1 cellular context compared by ENCODE assay signal in the genomic region with DNA sequence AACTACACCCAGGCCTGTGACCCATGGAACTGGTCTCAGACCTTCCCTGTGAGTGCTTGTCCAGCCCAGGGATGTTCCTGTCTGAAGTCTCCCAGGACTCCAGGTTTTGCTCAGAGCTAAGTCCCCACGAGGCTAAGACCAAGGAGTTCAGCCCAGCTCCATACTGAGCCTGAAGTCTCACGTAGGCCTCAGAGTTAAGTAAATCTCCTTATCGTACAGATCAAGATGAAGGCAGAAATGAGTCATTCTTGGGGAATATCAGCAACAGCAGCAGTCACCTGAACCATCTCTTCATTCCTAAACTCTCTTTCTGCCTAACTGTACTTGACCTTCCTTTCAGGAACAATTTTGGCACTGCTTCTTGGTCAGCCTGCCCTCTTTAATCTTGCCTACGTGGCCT.
TF ChIP-seq lines count a peak whose summit lies in the region.

No MANE protein-coding gene starts in this region.

TF ChIP-seq in GM23338, 12 proteins besides CTCF, POLR2A, EP300 and RAD21 (continued from another document):
- TF ChIP-seq STAT1 (IDR thresholded peaks at IDR 0.05; ENCODE audit: unreplicated experiment) (no peak), EZH2phosphoT487 (IDR thresholded peaks at IDR 0.05; ENCODE audit: unreplicated experiment) (no peak), JUNB (IDR thresholded peaks at IDR 0.05; ENCODE audit: unreplicated experiment) (no peak), EZH2 (IDR thresholded peaks at IDR 0.05; ENCODE audit: low read depth, unreplicated experiment) (no peak)
